Comparison of ENCODE assay signal across 8 cellular contexts in genomic region chr6:100001915-100002388, GRCh38. TPM values are rescaled to one million over a fixed set of nuclear protein-coding genes. Genes with fewer than 3 reads are reported as not detected.
DNase-seq lines count a peak whose midpoint lies in the region; ATAC-seq and TF ChIP-seq lines count a peak whose summit lies in the region.
"Had no signal": no experiment of that assay in that cellular context is flagged by ENCODE, and none has a peak within 500 bp of the region (broad histone marks: within the 10 kb centered on the region; RNA-seq: fewer than 3 reads in every experiment).

No MANE protein-coding gene starts in this region.

- 4 to 10% methylated on average over 3 of the region's 3 CpGs for WGBS in GM23248 (ENCODE audit: low coverage in 1 of 2, low lambda C conversion rate in 2 of 2, missing lambda C conversion rate in 2 of 2), 2 experiments
- WGBS in heart left ventricle, 4 donors, result 1 to 4% (median 2%) methylated on average over 3 of the region's 3 CpGs

- H3K9me2 ChIP-seq in GM23248 (ENCODE audit: insufficient read depth), result no peaks in the 10 kb centered on the region
- no peaks in the 10 kb centered on the region for H3K9me2 ChIP-seq in OCI-LY7 (ENCODE audit: insufficient read depth, low read length)

- no TSS peak for BruUV-seq in OCI-LY7 (replicated peaks; lab: Mats Ljungman, UMichigan)

- no peak overlapping the region for H3K9ac ChIP-seq in GM23248

- H3K4me3 ChIP-seq in GM12864 (ENCODE audit: low read depth, low read length) (no peak overlapping the region), GM23248 (no peak overlapping the region), OCI-LY7 (ENCODE audit: low read depth, low read length, poor library complexity, severe bottlenecking) (no peak overlapping the region), heart left ventricle (no peak overlapping the region), retinal pigment epithelial cell (ENCODE audit: low read length) (no peak overlapping the region)
- H3K4me3 ChIP-seq in Jurkat, Clone E6-1 (ENCODE audit: low read length), result no peak overlapping the region

- H2AFZ ChIP-seq in GM23248 (peak overlapping the region; percentile 57; the same call in 1 of the 2 replicates), OCI-LY7 (ENCODE audit: low read length) (no peak overlapping the region)

- H3K27ac ChIP-seq in GM23248, result no peak overlapping the region
- H3K27ac ChIP-seq in OCI-LY7 (ENCODE audit: low read depth, low read length, poor library complexity, severe bottlenecking), result no peak overlapping the region
- H3K27ac ChIP-seq in heart left ventricle, result no peak overlapping the region

- DNase-seq in GM12864 (ENCODE audit: low read depth), result peak; percentile 3
- DNase-seq in GM23248, result peak; percentile 81
- peak; percentile 42 for DNase-seq in Jurkat, Clone E6-1 (ENCODE audit: low read depth, low spot score)
- DNase-seq in OCI-LY7 (ENCODE audit: low spot score), result peak; percentile 58
- peak; percentile 41 for DNase-seq in activated naive CD8-positive, alpha-beta T cell treated with anti-CD3 and anti-CD28 coated beads, Interleukin-2, amount 10 ng/mL, durations not matched to agents 7 days and 5 days
- peak in 4 of 5 donors; percentile 18 to 31 (median 26) for DNase-seq in heart left ventricle
- DNase-seq in retinal pigment epithelial cell (ENCODE audit: low read depth), result peak; percentile 27

- peaks cover 9% of the 10 kb centered on the region for H3K27me3 Mint-ChIP-seq in activated naive CD8-positive, alpha-beta T cell treated with anti-CD3 and anti-CD28 coated beads, Interleukin-2, amount 10 ng/mL, durations not matched to agents 7 days and 5 days

- H3K4me2 ChIP-seq in GM23248 (ENCODE audit: unreplicated experiment), result no peak overlapping the region
- H3K4me2 ChIP-seq in OCI-LY7 (ENCODE audit: low read length), result no peak overlapping the region

- POLR2A ChIA-PET in OCI-LY7 (lab: Charles Lee), result interaction anchor here (0.6 to 0.9 kb wide), 2 partner anchors 10 to 1830 kb away, joined by 3 read pairs; no protein-coding TSS in a partner anchor
- POLR2A ChIA-PET in activated naive CD8-positive, alpha-beta T cell treated with anti-CD3 and anti-CD28 coated beads, Interleukin-2, amount 10 ng/mL, durations not matched to agents 7 days and 5 days (lab: Charles Lee), result no interaction called here

- H4K20me1 ChIP-seq in GM23248 (ENCODE audit: insufficient read depth), result no peaks in the 10 kb centered on the region
- H4K20me1 ChIP-seq in OCI-LY7 (ENCODE audit: insufficient read depth, low read length), result peaks cover 4% of the 10 kb centered on the region; the same call in 1 of the 2 replicates

- H3K4me3 Mint-ChIP-seq in activated naive CD8-positive, alpha-beta T cell treated with anti-CD3 and anti-CD28 coated beads, Interleukin-2, amount 10 ng/mL, durations not matched to agents 7 days and 5 days, result no peak overlapping the region

- no peaks in the 10 kb centered on the region for H3K4me1 Mint-ChIP-seq in activated naive CD8-positive, alpha-beta T cell treated with anti-CD3 and anti-CD28 coated beads, Interleukin-2, amount 10 ng/mL, durations not matched to agents 7 days and 5 days

- peak; percentile 54 for ATAC-seq in activated naive CD8-positive, alpha-beta T cell treated with anti-CD3 and anti-CD28 coated beads, Interleukin-2, amount 10 ng/mL, durations not matched to agents 7 days and 5 days (ENCODE audit: low read depth)
- ATAC-seq in heart left ventricle, result peak in 3 of 4 donors; percentile 42 to 57 (median 55)

- intact Hi-C loops in OCI-LY7 (cut with micrococcal nuclease; ENCODE audit: unreplicated experiment), result loop anchor here (5.0 kb wide), 3 partner anchors 95 to 475 kb away; no protein-coding TSS in a partner anchor
- intact Hi-C loops in heart left ventricle (cut with DNase I), result loop anchor here in 7 of 10 donors (5.0 to 10.0 kb wide), 5 partner anchors 473 to 663 kb away; no protein-coding TSS in a partner anchor

- H3K27me3 ChIP-seq in GM23248 (replicated peaks; ENCODE audit: insufficient read depth) (peaks cover 27% of the 10 kb centered on the region), heart left ventricle (peaks cover 0 to 45% (median 3%) of the 10 kb centered on the region in 9 donors)

- in situ Hi-C loops in GM23248 (cut with MboI), result loop anchor here (5.0 kb wide), 2 partner anchors 95 to 130 kb away; no protein-coding TSS in a partner anchor

- CTCF ChIA-PET in OCI-LY7 (lab: Charles Lee; ENCODE audit: unreplicated experiment), result interaction anchor here (0.6 kb wide), 1 partner anchor 105 kb away, joined by 3 read pairs; no protein-coding TSS in a partner anchor

- H3K36me3 Mint-ChIP-seq in activated naive CD8-positive, alpha-beta T cell treated with anti-CD3 and anti-CD28 coated beads, Interleukin-2, amount 10 ng/mL, durations not matched to agents 7 days and 5 days, result no peaks in the 10 kb centered on the region

- H3K9me3 ChIP-seq in GM23248 (ENCODE audit: low read depth) (no peaks in the 10 kb centered on the region), OCI-LY7 (ENCODE audit: low read length) (no peaks in the 10 kb centered on the region), heart left ventricle (no peaks in the 10 kb centered on the region)

- no peaks in the 10 kb centered on the region for H3K36me3 ChIP-seq in GM23248 (ENCODE audit: low read depth)
- no peaks in the 10 kb centered on the region for H3K36me3 ChIP-seq in OCI-LY7 (ENCODE audit: insufficient read depth, low read length)
- no peaks in the 10 kb centered on the region for H3K36me3 ChIP-seq in heart left ventricle

- H3K27ac Mint-ChIP-seq in activated naive CD8-positive, alpha-beta T cell treated with anti-CD3 and anti-CD28 coated beads, Interleukin-2, amount 10 ng/mL, durations not matched to agents 7 days and 5 days, result no peak overlapping the region

- H3K79me2 ChIP-seq in GM23248 (ENCODE audit: insufficient read depth) (no peaks in the 10 kb centered on the region), OCI-LY7 (ENCODE audit: insufficient read depth, low read depth, low read length) (no peaks in the 10 kb centered on the region)

- no peaks in the 10 kb centered on the region for H3F3A ChIP-seq in GM23248 (ENCODE audit: insufficient read depth)

- TF ChIP-seq POLR2A in heart left ventricle (IDR thresholded peaks at IDR 0.05), result no peak

- no peaks in the 10 kb centered on the region for H3K9me3 Mint-ChIP-seq in activated naive CD8-positive, alpha-beta T cell treated with anti-CD3 and anti-CD28 coated beads, Interleukin-2, amount 10 ng/mL, durations not matched to agents 7 days and 5 days

- TF ChIP-seq CTCF in GM12864 (IDR thresholded peaks at IDR 0.05; ENCODE audit: low read depth, low read length, missing control alignments) (peak; percentile 97), OCI-LY7 (conservative IDR thresholded peaks at IDR 0.05; ENCODE audit: low read length) (peak; percentile 93), heart left ventricle (IDR thresholded peaks at IDR 0.05) (peak; percentile 71 to 88 (median 81)), retinal pigment epithelial cell (conservative IDR thresholded peaks at IDR 0.05; ENCODE audit: low read depth, low read length) (peak; percentile 99)

- H3K4me1 ChIP-seq in GM23248 (ENCODE audit: insufficient read depth) (peaks cover 3% of the 10 kb centered on the region), OCI-LY7 (ENCODE audit: insufficient read depth, low read length, poor library complexity, severe bottlenecking) (no peaks in the 10 kb centered on the region), heart left ventricle (no peaks in the 10 kb centered on the region)

RNA-seq across cellular contexts. Expression of gene MCHR2, which starts 7.9 kb away (rescaled TPM):
- total RNA-seq in GM23248 (2014; rRNA removed; shearing (Covaris generic)), result not detected in 2 replicates
- polyA plus RNA-seq in GM23248 (2016; fragmentation: Nextera tagmentation; extraction: Ambion mirVana) (not detected in 2 replicates), heart left ventricle (not detected)
- polyA plus RNA-seq in Jurkat, Clone E6-1 (2012; ENCODE audit: insufficient read depth, insufficient read length), result not detected
- not detected in 2 replicates for total RNA-seq in OCI-LY7 (2014; rRNA removed; shearing (Covaris generic))
- total RNA-seq in OCI-LY7 (2022) (not detected in 2 replicates), heart left ventricle (not detected)
- total RNA-seq in activated naive CD8-positive, alpha-beta T cell treated with anti-CD3 and anti-CD28 coated beads, Interleukin-2, amount 10 ng/mL, durations not matched to agents 7 days and 5 days, result not detected
- polyA plus RNA-seq: esophagus had no signal

Comparison
In these comparisons a context has a peak if more than half of its experiments do, and no peak if none do; other contexts are left out.
1. DNase-seq: peak in every context shown above with its lines; median percentile 81 in GM23248; 58 in OCI-LY7; 42 in Jurkat, Clone E6-1; 41 in activated naive CD8-positive, alpha-beta T cell treated with anti-CD3 and anti-CD28 coated beads, Interleukin-2, amount 10 ng/mL, durations not matched to agents 7 days and 5 days; 27 in retinal pigment epithelial cell; 26 in heart left ventricle; 3 in GM12864.